In genomic region chr1:3651011-3651938, GRCh38 we compare ENCODE assay signal across 9 cellular contexts. TPM values are rescaled to one million over a fixed set of nuclear protein-coding genes. Genes with fewer than 3 reads are reported as not detected.
A peak's percentile ranks its signal among the peaks of the same experiment; 100 is the strongest.
DNase-seq lines count a peak whose midpoint lies in the region; ATAC-seq and TF ChIP-seq lines count a peak whose summit lies in the region.
"Had no signal": no experiment of that assay in that cellular context is flagged by ENCODE, and none has a peak within 500 bp of the region (broad histone marks: within the 10 kb centered on the region; RNA-seq: fewer than 3 reads in every experiment).

No MANE protein-coding gene starts in this region.

- H3K9me3 ChIP-seq in heart right ventricle: no peaks in the 10 kb centered on the region

- DNase-seq in heart right ventricle (no peak), left ventricle myocardium superior (no peak), left lobe of liver (ENCODE audit: low spot score) (no peak), type B pancreatic cell (ENCODE audit: extremely low spot score, unreplicated experiment) (no peak), AG20443 (ENCODE audit: low spot score) (no peak), CD1c-positive myeloid dendritic cell (ENCODE audit: extremely low spot score) (no peak)
- DNase-seq in activated T-cell treated with anti-CD3 and anti-CD28 coated beads, Interleukin-2, amount 50 U/mL, for 72 hours: no peak
- DNase-seq in effector CD8-positive, alpha-beta T cell (lab: John Stamatoyannopoulos, UW): no peak

- peak overlapping the region; percentile 65 to 68 for H3K4me3 Mint-ChIP-seq in activated T-cell treated with anti-CD3 and anti-CD28 coated beads, Interleukin-2, amount 50 U/mL, for 72 hours
- H3K4me3 Mint-ChIP-seq in type B pancreatic cell: peak overlapping the region; percentile 77

- no peaks in the 10 kb centered on the region for H3K9me3 Mint-ChIP-seq in activated T-cell treated with anti-CD3 and anti-CD28 coated beads, Interleukin-2, amount 50 U/mL, for 72 hours
- H3K9me3 Mint-ChIP-seq in type B pancreatic cell: no peaks in the 10 kb centered on the region

- H3K27me3 Mint-ChIP-seq in activated T-cell treated with anti-CD3 and anti-CD28 coated beads, Interleukin-2, amount 50 U/mL, for 72 hours (ENCODE audit: low read depth): peaks cover 30% of the 10 kb centered on the region
- H3K27me3 Mint-ChIP-seq in type B pancreatic cell: peaks cover 49% of the 10 kb centered on the region

- H3K4me3 ChIP-seq in heart right ventricle: peak overlapping the region in 8 of 10 donors; percentile 73 to 97 (median 90)

- peaks cover 12 to 56% (median 38%) of the 10 kb centered on the region in 9 donors for H3K4me1 ChIP-seq in heart right ventricle

- H3K27me3 ChIP-seq in heart right ventricle: peaks cover 32 to 59% (median 44%) of the 10 kb centered on the region in 7 donors

- H3K4me1 Mint-ChIP-seq in activated T-cell treated with anti-CD3 and anti-CD28 coated beads, Interleukin-2, amount 50 U/mL, for 72 hours (ENCODE audit: low read depth): peaks cover 22% of the 10 kb centered on the region
- peaks cover 8% of the 10 kb centered on the region for H3K4me1 Mint-ChIP-seq in type B pancreatic cell (ENCODE audit: unreplicated experiment)

- H3K27ac Mint-ChIP-seq in activated T-cell treated with anti-CD3 and anti-CD28 coated beads, Interleukin-2, amount 50 U/mL, for 72 hours: no peak overlapping the region
- no peak overlapping the region for H3K27ac Mint-ChIP-seq in type B pancreatic cell

- H3K36me3 Mint-ChIP-seq in activated T-cell treated with anti-CD3 and anti-CD28 coated beads, Interleukin-2, amount 50 U/mL, for 72 hours (ENCODE audit: insufficient read depth in 2 of 2): no peaks in the 10 kb centered on the region
- H3K36me3 Mint-ChIP-seq in type B pancreatic cell: no peaks in the 10 kb centered on the region

- TF ChIP-seq CTCF in heart right ventricle (IDR thresholded peaks at IDR 0.05) (no peak), type B pancreatic cell (conservative IDR thresholded peaks at IDR 0.05) (no peak)

- H3K36me3 ChIP-seq in heart right ventricle: peaks cover 0 to 18% (median 7%) of the 10 kb centered on the region in 9 donors

- no peak overlapping the region for H3K27ac ChIP-seq in heart right ventricle

- WGBS in heart right ventricle, 2 donors: 2 to 5% methylated on average over 77 to 84 of the region's 84 CpGs

- ATAC-seq in heart right ventricle (peak in 1 of 8 donors; percentile 6), left ventricle myocardium superior (no peak), left lobe of liver (peak; percentile 6)
- no peak for ATAC-seq in activated T-cell treated with anti-CD3 and anti-CD28 coated beads, Interleukin-2, amount 50 U/mL, for 72 hours (replicated peaks in 1 of 2)

- intact Hi-C loops in heart right ventricle (cut with DNase I) (no loop called here), left ventricle myocardium superior (cut with micrococcal nuclease) (no loop called here)

RNA-seq across cellular contexts. Expression of gene TP73, which starts 1.0 kb away (rescaled TPM):
- total RNA-seq in heart right ventricle (under 1 TPM in 4 of 10 donors, not detected in 6; 0.15 to 0.58 (median 0.22) TPM), left ventricle myocardium superior (0.05 TPM), left lobe of liver (0.08 TPM), type B pancreatic cell (ENCODE audit: low replicate concordance) (1.6 TPM in 2 replicates)
- polyA plus RNA-seq in heart right ventricle: under 1 TPM in 1 of 2 donors, not detected in 1; 0.03 TPM
- 1 to 10 TPM in 1 of 2 donors, under 1 TPM in 1; 0.65 to 1.3 TPM for total RNA-seq in activated T-cell treated with anti-CD3 and anti-CD28 coated beads, Interleukin-2, amount 50 U/mL, for 72 hours
- polyA plus RNA-seq: BJ had no signal

RNA-seq across cellular contexts. Expression of gene WRAP73, which starts 1.4 kb away (rescaled TPM):
- total RNA-seq in heart right ventricle (10 to 100 TPM in 5 of 10 donors, 1 to 10 TPM in 5; 7.5 to 12.9 (median 10.1) TPM), left ventricle myocardium superior (12.5 TPM), left lobe of liver (8.9 TPM), type B pancreatic cell (ENCODE audit: low replicate concordance) (22.5 and 26.7 TPM in 2 replicates)
- polyA plus RNA-seq in heart right ventricle: 10 to 100 TPM; 12.3 to 16.5 TPM
- 10 to 100 TPM; 39.9 TPM for total RNA-seq in activated T-cell treated with anti-CD3 and anti-CD28 coated beads, Interleukin-2, amount 50 U/mL, for 72 hours

RNA-seq across cellular contexts. Expression of gene TPRG1L, which starts 26.5 kb away (rescaled TPM):
- total RNA-seq in heart right ventricle (10 to 100 TPM; 42.6 to 60.7 (median 51.3) TPM), left ventricle myocardium superior (48.6 TPM), left lobe of liver (49.9 TPM), type B pancreatic cell (ENCODE audit: low replicate concordance) (26.6 and 56.6 TPM in 2 replicates)
- 10 to 100 TPM; 15.1 to 34.8 TPM for polyA plus RNA-seq in heart right ventricle
- total RNA-seq in activated T-cell treated with anti-CD3 and anti-CD28 coated beads, Interleukin-2, amount 50 U/mL, for 72 hours: 10 to 100 TPM; 12.5 to 15.5 TPM

RNA-seq across cellular contexts. Expression of gene MEGF6, which starts 40.0 kb away (rescaled TPM):
- total RNA-seq in heart right ventricle (10 to 100 TPM in 1 of 10 donors, 1 to 10 TPM in 9; 1.8 to 14.1 (median 7.1) TPM), left ventricle myocardium superior (11.6 TPM), left lobe of liver (6.9 TPM), type B pancreatic cell (ENCODE audit: low replicate concordance) (26.7 and 61.7 TPM in 2 replicates)
- 1 to 10 TPM; 2.9 to 7.6 TPM for polyA plus RNA-seq in heart right ventricle
- total RNA-seq in activated T-cell treated with anti-CD3 and anti-CD28 coated beads, Interleukin-2, amount 50 U/mL, for 72 hours: 1 to 10 TPM; 4.9 to 6.8 TPM
